ENCODE assay signal across 14 cellular contexts in the genomic region with DNA sequence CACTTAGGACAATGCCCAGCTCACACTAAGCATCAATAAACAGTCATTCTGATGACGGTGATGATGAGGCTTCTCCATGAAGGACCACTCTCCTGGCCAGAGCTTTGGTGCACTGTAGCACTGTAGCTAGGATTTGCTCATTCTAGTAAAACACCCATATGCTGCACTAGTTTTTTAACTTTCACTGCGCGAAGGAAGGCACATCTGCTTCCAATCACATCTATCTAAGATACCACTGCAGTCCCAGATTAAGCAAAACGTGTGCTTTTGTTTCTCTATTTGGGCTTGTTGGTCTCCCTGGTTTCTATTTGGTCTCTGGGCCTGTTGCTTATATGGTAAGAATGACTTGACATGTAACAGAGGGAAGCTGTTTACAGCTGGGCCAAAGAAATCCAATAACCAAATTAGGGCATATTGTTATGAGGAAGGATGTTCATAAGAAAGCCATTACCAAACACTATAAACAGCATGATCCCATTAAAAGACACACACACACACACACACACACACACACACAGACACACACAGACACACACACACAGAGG.
A peak's percentile ranks its signal among the peaks of the same experiment; 100 is the strongest.
DNase-seq lines count a peak whose midpoint lies in the region; ATAC-seq and TF ChIP-seq lines count a peak whose summit lies in the region.
"Had no signal": no experiment of that assay in that cellular context is flagged by ENCODE, and none has a peak within 500 bp of the region (broad histone marks: within the 10 kb centered on the region; RNA-seq: fewer than 3 reads in every experiment).

No MANE protein-coding gene starts in this region.

- no peaks in the 10 kb centered on the region for H3K36me3 Mint-ChIP-seq in natural killer cell treated with Interleukin-12 subunit alpha and Interleukin-12 subunit beta and Interleukin-15 and Interleukin-18, amount 100 ng/mL, for 72 hours
- H3K36me3 Mint-ChIP-seq: CD4-positive, CD25-positive, alpha-beta regulatory T cell had no signal

- no peaks in the 10 kb centered on the region for H3K9me3 Mint-ChIP-seq in natural killer cell treated with Interleukin-12 subunit alpha and Interleukin-12 subunit beta and Interleukin-15 and Interleukin-18, amount 100 ng/mL, for 72 hours
- H3K9me3 Mint-ChIP-seq: CD4-positive, CD25-positive, alpha-beta regulatory T cell; stimulated activated naive CD8-positive, alpha-beta T cell treated with anti-CD3 and anti-CD28 coated beads, Interleukin-15, Interleukin-2, amounts not matched to agents 100 ng/mL and 50 ng/mL, for 24 hours had no signal

- H3K27me3 Mint-ChIP-seq in natural killer cell treated with Interleukin-12 subunit alpha and Interleukin-12 subunit beta and Interleukin-15 and Interleukin-18, amount 100 ng/mL, for 72 hours, result peaks cover 17 to 20% of the 10 kb centered on the region in 2 donors

- WGBS in prostate gland, result 62% methylated on average over 4 of the region's 4 CpGs

- no peaks in the 10 kb centered on the region for H3K27me3 ChIP-seq in prostate gland (replicated peaks; ENCODE audit: insufficient read depth)
- H3K27me3 ChIP-seq: dorsolateral prefrontal cortex, SJSA1 had no signal

- no peaks in the 10 kb centered on the region for H3K4me1 ChIP-seq in prostate gland (replicated peaks)

- peak overlapping the region; percentile 59 for H3K4me3 ChIP-seq in SK-N-MC
- no peak overlapping the region for H3K4me3 ChIP-seq in prostate gland
- H3K4me3 ChIP-seq: dorsolateral prefrontal cortex, SJSA1 had no signal

- no peaks in the 10 kb centered on the region for H3K36me3 ChIP-seq in SK-N-MC (ENCODE audit: insufficient read depth, low read length)
- H3K36me3 ChIP-seq in prostate gland, result no peaks in the 10 kb centered on the region
- H3K36me3 ChIP-seq: SJSA1 had no signal

- no peak overlapping the region for H3K27ac Mint-ChIP-seq in natural killer cell treated with Interleukin-12 subunit alpha and Interleukin-12 subunit beta and Interleukin-15 and Interleukin-18, amount 100 ng/mL, for 72 hours
- H3K27ac Mint-ChIP-seq: activated CD4-positive, alpha-beta T cell treated with anti-CD3 and anti-CD28 coated beads for 36 hours; CD4-positive, CD25-positive, alpha-beta regulatory T cell; stimulated activated naive CD8-positive, alpha-beta T cell treated with anti-CD3 and anti-CD28 coated beads, Interleukin-15, Interleukin-2, amounts not matched to agents 100 ng/mL and 50 ng/mL, for 24 hours had no signal

- DNase-seq in EH (ENCODE audit: low read depth), result peak; percentile 91
- DNase-seq in SK-N-MC (ENCODE audit: low read depth, low spot score), result peak; percentile 53
- no peak for DNase-seq in Right ventricle myocardium superior
- no peak for DNase-seq in prostate gland (ENCODE audit: low spot score)
- DNase-seq in natural killer cell treated with Interleukin-12 subunit alpha and Interleukin-12 subunit beta and Interleukin-15 and Interleukin-18, amount 100 ng/mL, for 72 hours (ENCODE audit: low spot score), result no peak
- DNase-seq in HuH-7 (ENCODE audit: low spot score), result no peak
- no peak for DNase-seq in NCI-H2227 (lab: John Stamatoyannopoulos, UW; ENCODE audit: unreplicated experiment)
- DNase-seq in stimulated activated CD4-positive, alpha-beta T cell treated with anti-CD3 and anti-CD28 coated beads, Interleukin-4, amount 100 ng/mL, for 1 hour, result no peak
- DNase-seq: CD4-positive, CD25-positive, alpha-beta regulatory T cell; dorsolateral prefrontal cortex; stimulated activated CD4-positive, alpha-beta T cell treated with anti-CD3 and anti-CD28 coated beads, Interleukin-2, amount 100 ng/mL, for 24 hours had no signal

- H3K27ac ChIP-seq in SK-N-MC (peak overlapping the region; percentile 86), prostate gland (peak overlapping the region; percentile 53 to 62)
- H3K27ac ChIP-seq: dorsolateral prefrontal cortex, SJSA1 had no signal

- no peaks in the 10 kb centered on the region for H3K4me1 Mint-ChIP-seq in natural killer cell treated with Interleukin-12 subunit alpha and Interleukin-12 subunit beta and Interleukin-15 and Interleukin-18, amount 100 ng/mL, for 72 hours (ENCODE audit: low read depth in 2 of 2)
- H3K4me1 Mint-ChIP-seq: CD4-positive, CD25-positive, alpha-beta regulatory T cell had no signal

- TF ChIP-seq CTCF in prostate gland (IDR thresholded peaks at IDR 0.05), result no peak

- no peak overlapping the region for H3K4me3 Mint-ChIP-seq in natural killer cell treated with Interleukin-12 subunit alpha and Interleukin-12 subunit beta and Interleukin-15 and Interleukin-18, amount 100 ng/mL, for 72 hours
- H3K4me3 Mint-ChIP-seq: activated CD4-positive, alpha-beta T cell treated with anti-CD3 and anti-CD28 coated beads for 36 hours; CD4-positive, CD25-positive, alpha-beta regulatory T cell; stimulated activated naive CD8-positive, alpha-beta T cell treated with anti-CD3 and anti-CD28 coated beads, Interleukin-15, Interleukin-2, amounts not matched to agents 100 ng/mL and 50 ng/mL, for 24 hours had no signal

- intact Hi-C loops in Right ventricle myocardium superior (cut with DNase I), result no loop called here
- intact Hi-C loops in prostate gland (cut with DNase I), result no loop called here

- peak; percentile 62 for ATAC-seq in Right ventricle myocardium superior (ENCODE audit: poor library complexity)
- ATAC-seq in natural killer cell treated with Interleukin-12 subunit alpha and Interleukin-12 subunit beta and Interleukin-15 and Interleukin-18, amount 100 ng/mL, for 72 hours, result no peak
- ATAC-seq: activated CD4-positive, alpha-beta T cell treated with anti-CD3 and anti-CD28 coated beads for 36 hours had no signal

- TF ChIP-seq POLR2A in prostate gland (IDR thresholded peaks at IDR 0.05), result no peak

- H3K9ac ChIP-seq in SK-N-MC (ENCODE audit: insufficient read length), result no peak overlapping the region

- H3K9me3 ChIP-seq in SK-N-MC (ENCODE audit: low read depth, low read length) (no peaks in the 10 kb centered on the region), prostate gland (no peaks in the 10 kb centered on the region)
- H3K9me3 ChIP-seq: SJSA1 had no signal

Comparison
In these comparisons a context has a peak if more than half of its experiments do, and no peak if none do; other contexts are left out.
1. DNase-seq: peak in EH (single experiment) and SK-N-MC (single experiment); none in Right ventricle myocardium superior (single experiment), prostate gland (single experiment), natural killer cell treated with Interleukin-12 subunit alpha and Interleukin-12 subunit beta and Interleukin-15 and Interleukin-18, amount 100 ng/mL, for 72 hours (single experiment), HuH-7 (single experiment), NCI-H2227 (single experiment) and stimulated activated CD4-positive, alpha-beta T cell treated with anti-CD3 and anti-CD28 coated beads, Interleukin-4, amount 100 ng/mL, for 1 hour (single experiment).